14 cellular contexts compared by ENCODE assay signal in genomic region chr3:129686941-129687340, GRCh38.
A peak's percentile ranks its signal among the peaks of the same experiment; 100 is the strongest.
DNase-seq lines count a peak whose midpoint lies in the region; ATAC-seq and TF ChIP-seq lines count a peak whose summit lies in the region.
"Had no signal": no experiment of that assay in that cellular context is flagged by ENCODE, and none has a peak within 500 bp of the region (broad histone marks: within the 10 kb centered on the region; RNA-seq: fewer than 3 reads in every experiment).

No MANE protein-coding gene starts in this region.

- no TSS peak for BruUV-seq in Calu3 (replicated peaks; lab: Mats Ljungman, UMichigan)

- TF ChIP-seq CTCF in dorsolateral prefrontal cortex (IDR thresholded peaks at IDR 0.05 in 54 of 56, conservative IDR thresholded peaks at IDR 0.05 in 2 of 56; ENCODE audit: low read depth in 1 of 56, partially characterized antibody in 56 of 56) (peak in 1 of 56 donors; percentile 14), Calu3 (IDR thresholded peaks at IDR 0.05; ENCODE audit: unreplicated experiment) (no peak), foreskin keratinocyte (conservative IDR thresholded peaks at IDR 0.05) (no peak)

- no peaks in the 10 kb centered on the region for H3K36me3 Mint-ChIP-seq in Calu3 (ENCODE audit: insufficient read depth, unreplicated experiment)

- H3K9me3 Mint-ChIP-seq in Calu3 (ENCODE audit: low read depth, unreplicated experiment): no peaks in the 10 kb centered on the region
- H3K9me3 Mint-ChIP-seq: CD8-positive, alpha-beta memory T cell had no signal

- H3K27ac Mint-ChIP-seq in Calu3 (ENCODE audit: unreplicated experiment): no peak overlapping the region
- H3K27ac Mint-ChIP-seq: CD8-positive, alpha-beta memory T cell had no signal

- H3K4me3 ChIP-seq in dorsolateral prefrontal cortex: peak overlapping the region; percentile 35 to 73 (median 59)
- H3K4me3 ChIP-seq: upper lobe of left lung had no signal

- CTCF ChIA-PET in Calu3 (lab: Charles Lee): no interaction called here

- no peaks in the 10 kb centered on the region for H3K27me3 ChIP-seq in dorsolateral prefrontal cortex
- no peaks in the 10 kb centered on the region for H3K27me3 ChIP-seq in foreskin keratinocyte
- H3K27me3 ChIP-seq: upper lobe of left lung had no signal

- H3K27ac ChIP-seq in dorsolateral prefrontal cortex (peak overlapping the region; percentile 73 to 97 (median 94)), foreskin keratinocyte (no peak overlapping the region)

- no peaks in the 10 kb centered on the region for H3K27me3 Mint-ChIP-seq in Calu3 (ENCODE audit: unreplicated experiment)
- H3K27me3 Mint-ChIP-seq: CD8-positive, alpha-beta memory T cell had no signal

- intact Hi-C loops in dorsolateral prefrontal cortex (cut with DNase I) (loop anchor here in 1 of 2 donors (5.0 to 10.0 kb wide), 2 partner anchors 35 to 48 kb away; no protein-coding TSS in a partner anchor), Calu3 (cut with micrococcal nuclease; ENCODE audit: unreplicated experiment) (no loop called here)

- no peaks in the 10 kb centered on the region for H3K4me1 ChIP-seq in foreskin keratinocyte

- no peak for ATAC-seq in foreskin keratinocyte
- ATAC-seq in GM18517 (IDR thresholded peaks at IDR 0.05; ENCODE audit: unreplicated experiment): no peak

- H3K4me1 Mint-ChIP-seq in Calu3 (ENCODE audit: low read depth, unreplicated experiment): peaks cover 23% of the 10 kb centered on the region

- peak; percentile 92 for DNase-seq in G401 (ENCODE audit: low spot score)
- DNase-seq in NCI-H2196 (lab: John Stamatoyannopoulos, UW; ENCODE audit: unreplicated experiment): peak; percentile 70
- peak in 1 of 10 donors; percentile 37 for DNase-seq in dorsolateral prefrontal cortex
- DNase-seq in myocyte (ENCODE audit: low read depth): peak; percentile 12
- no peak for DNase-seq in Calu3
- no peak for DNase-seq in GOT3 (lab: John Stamatoyannopoulos, UW)
- DNase-seq in foreskin keratinocyte: no peak
- DNase-seq: activated effector memory CD4-positive, alpha-beta T cell treated with Interleukin-2 at 50 U/mL for 16 hours; CD8-positive, alpha-beta memory T cell; effector memory CD4-positive, alpha-beta T cell; left cardiac atrium; T-helper 1 cell had no signal

- no peak overlapping the region for H3K4me3 Mint-ChIP-seq in Calu3 (ENCODE audit: low read depth, unreplicated experiment)
- H3K4me3 Mint-ChIP-seq: CD8-positive, alpha-beta memory T cell had no signal

- in situ Hi-C loops in G401 (cut with HindIII; ENCODE audit: low sequenced_read_pairs): no loop called here

Comparison
In these comparisons a context has a peak if more than half of its experiments do, and no peak if none do; other contexts are left out.
1. DNase-seq: peak in G401 (single experiment), NCI-H2196 (single experiment) and myocyte (single experiment); none in Calu3 (single experiment), GOT3 (single experiment) and foreskin keratinocyte (0 of 2).